26 cellular contexts compared by ENCODE assay signal in the genomic region with DNA sequence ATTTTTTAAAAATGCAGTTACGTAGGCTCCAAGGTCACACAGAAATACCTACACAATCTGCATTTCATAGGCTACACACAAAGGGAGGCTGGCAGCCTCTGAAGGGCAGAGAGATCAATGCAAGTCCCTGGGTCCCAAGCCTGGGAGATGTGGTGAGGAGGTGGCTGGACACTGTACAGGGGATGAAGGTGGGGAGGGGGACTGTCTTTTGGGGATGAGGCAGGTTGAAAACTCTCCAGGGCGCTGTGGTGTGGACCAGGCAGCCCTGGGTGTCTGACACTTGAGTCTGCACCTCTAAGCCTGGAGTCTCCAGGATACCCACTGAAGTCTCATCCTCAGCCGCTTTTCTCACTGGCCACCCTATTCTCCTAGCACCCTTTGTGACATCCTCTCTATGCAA.
"Had no signal": no experiment of that assay in that cellular context is flagged by ENCODE, and none has a peak within 500 bp of the region (broad histone marks: within the 10 kb centered on the region; RNA-seq: fewer than 3 reads in every experiment).

No MANE protein-coding gene starts in this region.

- H3K9me3 ChIP-seq: left ventricle myocardium inferior, neutrophil, right atrium auricular region, suprapubic skin, thoracic aorta, tibial artery, upper lobe of right lung had no signal

- H3K4me3 ChIP-seq: left ventricle myocardium inferior, lung, neural progenitor cell, right atrium auricular region, skin epidermis, suprapubic skin, thoracic aorta, tibial artery, upper lobe of right lung had no signal

- H3K27ac Mint-ChIP-seq: mesothelial cell of epicardium; natural killer cell; nephron progenitor cell; neural progenitor cell; stimulated activated naive CD8-positive, alpha-beta T cell treated with anti-CD3 and anti-CD28 coated beads, Interleukin-15, Interleukin-2, amounts not matched to agents 100 ng/mL and 50 ng/mL, for 24 hours had no signal

- H3K79me2 ChIP-seq: parathyroid adenoma had no signal

- H3K27me3 ChIP-seq: neural progenitor cell, neutrophil, right atrium auricular region, suprapubic skin, tibial artery, upper lobe of right lung had no signal

- ATAC-seq: natural killer cell, sciatic nerve, upper lobe of right lung had no signal

- H2AFZ ChIP-seq: neural progenitor cell, parathyroid adenoma had no signal

- FAIRE-seq: urothelium cell line had no signal

- H3K27ac ChIP-seq: left ventricle myocardium inferior, neural progenitor cell, neutrophil, parathyroid adenoma, right atrium auricular region, skin epidermis, suprapubic skin, thoracic aorta, tibial artery, upper lobe of right lung had no signal

- H3K9me3 Mint-ChIP-seq: mesothelial cell of epicardium; naive B cell; natural killer cell; nephron progenitor cell; neural progenitor cell; stimulated activated naive CD8-positive, alpha-beta T cell treated with anti-CD3 and anti-CD28 coated beads, Interleukin-15, Interleukin-2, amounts not matched to agents 100 ng/mL and 50 ng/mL, for 24 hours had no signal

- H3K4me2 ChIP-seq: neural progenitor cell had no signal

- H3K4me1 ChIP-seq: neural progenitor cell, parathyroid adenoma, suprapubic skin, tibial artery, upper lobe of right lung had no signal

- H3K27me3 Mint-ChIP-seq: naive B cell; stimulated activated naive CD8-positive, alpha-beta T cell treated with anti-CD3 and anti-CD28 coated beads, Interleukin-15, Interleukin-2, amounts not matched to agents 100 ng/mL and 50 ng/mL, for 24 hours had no signal

- H3K4me3 Mint-ChIP-seq: mesothelial cell of epicardium; naive B cell; natural killer cell; nephron progenitor cell; neural progenitor cell; stimulated activated naive CD8-positive, alpha-beta T cell treated with anti-CD3 and anti-CD28 coated beads, Interleukin-15, Interleukin-2, amounts not matched to agents 100 ng/mL and 50 ng/mL, for 24 hours had no signal

- DNase-seq: hypothalamus; islet precursor cell; left ventricle myocardium inferior; mesendoderm; naive B cell; natural killer cell; nephron progenitor cell; occipital lobe; stimulated activated CD4-positive, alpha-beta T cell treated with anti-CD3 and anti-CD28 coated beads, Interleukin-4, amount 100 ng/mL, for 24 hours; stimulated activated CD8-positive, alpha-beta memory T cell treated with anti-CD3 and anti-CD28 coated beads, Interleukin-4, amount 100 ng/mL, for 48 hours; stimulated activated naive CD4-positive, alpha-beta T cell; tibial artery; trophoblast cell; upper lobe of right lung had no signal

- H3K4me1 Mint-ChIP-seq: mesothelial cell of epicardium, natural killer cell, nephron progenitor cell, neural progenitor cell had no signal

- H3K9ac ChIP-seq: neural progenitor cell, parathyroid adenoma had no signal
